In genomic region chr11:27174026-27174425, GRCh38 we compare ENCODE assay signal across 21 cellular contexts.
A peak's percentile ranks its signal among the peaks of the same experiment; 100 is the strongest.
DNase-seq lines count a peak whose midpoint lies in the region; ATAC-seq and TF ChIP-seq lines count a peak whose summit lies in the region.
"Had no signal": no experiment of that assay in that cellular context is flagged by ENCODE, and none has a peak within 500 bp of the region (broad histone marks: within the 10 kb centered on the region; RNA-seq: fewer than 3 reads in every experiment).

No MANE protein-coding gene starts in this region.

- H3K27me3 Mint-ChIP-seq in glutamatergic neuron (ENCODE audit: unreplicated experiment): no peaks in the 10 kb centered on the region

- intact Hi-C loops in left colon (cut with DNase I, micrococcal nuclease) (no loop called here), vagina (cut with DNase I) (no loop called here), posterior vena cava (cut with DNase I) (no loop called here)

- H3K27me3 ChIP-seq in RWPE2 (ENCODE audit: insufficient read depth, poor library complexity, severe bottlenecking): no peaks in the 10 kb centered on the region
- H3K27me3 ChIP-seq in vagina: no peaks in the 10 kb centered on the region
- H3K27me3 ChIP-seq: SJSA1 had no signal

- no peaks in the 10 kb centered on the region for H3K4me1 Mint-ChIP-seq in glutamatergic neuron (ENCODE audit: low read depth, unreplicated experiment)
- H3K4me1 Mint-ChIP-seq: activated naive CD4-positive, alpha-beta T cell treated with anti-CD3 and anti-CD28 coated beads, Interleukin-2, amount 50 U/mL, for 24 hours; CD8-positive, alpha-beta memory T cell; H9; T-helper 17 cell had no signal

- ATAC-seq in RWPE2 (ENCODE audit: low read depth) (peak; percentile 99), left colon (peak; percentile 74)
- ATAC-seq: activated T-cell treated with anti-CD3 and anti-CD28 coated beads, Interleukin-2, amount 50 U/mL, for 4 hours; right cardiac atrium; T-helper 17 cell had no signal

- peak overlapping the region; percentile 78 for H3K27ac ChIP-seq in RWPE2 (ENCODE audit: poor library complexity, severe bottlenecking)
- H3K27ac ChIP-seq in vagina: no peak overlapping the region
- H3K27ac ChIP-seq: SJSA1 had no signal

- no peak overlapping the region for H3K4me3 Mint-ChIP-seq in glutamatergic neuron (ENCODE audit: unreplicated experiment)
- H3K4me3 Mint-ChIP-seq: activated CD4-positive, alpha-beta memory T cell treated with anti-CD3 and anti-CD28 coated beads for 36 hours; activated naive CD4-positive, alpha-beta T cell treated with anti-CD3 and anti-CD28 coated beads, Interleukin-2, amount 50 U/mL, for 24 hours; activated T-cell treated with anti-CD3 and anti-CD28 coated beads, Interleukin-2, amount 50 U/mL, for 4 hours; CD8-positive, alpha-beta memory T cell; H9; T-helper 17 cell had no signal

- H3K36me3 ChIP-seq in RWPE2 (ENCODE audit: low read depth) (no peaks in the 10 kb centered on the region), vagina (no peaks in the 10 kb centered on the region)
- H3K36me3 ChIP-seq: SJSA1 had no signal

- peak; percentile 24 for DNase-seq in NCI-H748 treated with DMSO at 0.1 percent for 48 hours (lab: John Stamatoyannopoulos, UW)
- DNase-seq in NCI-H748 (lab: John Stamatoyannopoulos, UW; ENCODE audit: unreplicated experiment): no peak
- peak; percentile 63 for DNase-seq in RWPE2 (ENCODE audit: low spot score)
- no peak for DNase-seq in left colon
- no peak for DNase-seq in vagina (ENCODE audit: extremely low spot score in 2 of 2)
- no peak for DNase-seq in posterior vena cava (ENCODE audit: low spot score)
- DNase-seq in glutamatergic neuron: no peak
- DNase-seq: activated CD4-positive, alpha-beta memory T cell treated with anti-CD3 and anti-CD28 coated beads for 36 hours; activated T-cell treated with anti-CD3 and anti-CD28 coated beads, Interleukin-2, amount 50 U/mL, for 4 hours; CD8-positive, alpha-beta memory T cell; foreskin fibroblast; H9; IMR-90; NCI-H226; nucleus accumbens; right cardiac atrium; stimulated activated naive CD4-positive, alpha-beta T cell treated with Interleukin-2 at 50 U/mL for 16 hours; T-helper 17 cell; trophoblast cell had no signal

- TF ChIP-seq POLR2A in vagina (IDR thresholded peaks at IDR 0.05): no peak

- peaks cover 19% of the 10 kb centered on the region for H3K4me1 ChIP-seq in RWPE2 (ENCODE audit: insufficient read depth, poor library complexity, severe bottlenecking)
- H3K4me1 ChIP-seq in vagina: no peaks in the 10 kb centered on the region
- H3K4me1 ChIP-seq: SJSA1 had no signal

- no peaks in the 10 kb centered on the region for H3K9me3 Mint-ChIP-seq in glutamatergic neuron (ENCODE audit: unreplicated experiment)
- H3K9me3 Mint-ChIP-seq: activated CD4-positive, alpha-beta memory T cell treated with anti-CD3 and anti-CD28 coated beads for 36 hours; activated naive CD4-positive, alpha-beta T cell treated with anti-CD3 and anti-CD28 coated beads, Interleukin-2, amount 50 U/mL, for 24 hours; activated T-cell treated with anti-CD3 and anti-CD28 coated beads, Interleukin-2, amount 50 U/mL, for 4 hours; H9 had no signal

- H3K9me3 ChIP-seq in RWPE2 (ENCODE audit: severe bottlenecking) (no peaks in the 10 kb centered on the region), vagina (no peaks in the 10 kb centered on the region)
- H3K9me3 ChIP-seq: SJSA1 had no signal

- TF ChIP-seq CTCF in RWPE2 (IDR thresholded peaks at IDR 0.05; ENCODE audit: poor library complexity, severe bottlenecking) (no peak), vagina (IDR thresholded peaks at IDR 0.05) (no peak), glutamatergic neuron (IDR thresholded peaks at IDR 0.05; ENCODE audit: partially characterized antibody, unreplicated experiment) (no peak)

- H3K4me3 ChIP-seq in RWPE2 (ENCODE audit: severe bottlenecking): no peak overlapping the region
- H3K4me3 ChIP-seq in vagina: no peak overlapping the region
- H3K4me3 ChIP-seq: SJSA1 had no signal

- H3K36me3 Mint-ChIP-seq in glutamatergic neuron (ENCODE audit: unreplicated experiment): no peaks in the 10 kb centered on the region
- H3K36me3 Mint-ChIP-seq: activated CD4-positive, alpha-beta memory T cell treated with anti-CD3 and anti-CD28 coated beads for 36 hours; activated naive CD4-positive, alpha-beta T cell treated with anti-CD3 and anti-CD28 coated beads, Interleukin-2, amount 50 U/mL, for 24 hours; CD8-positive, alpha-beta memory T cell had no signal

- no peak overlapping the region for H3K27ac Mint-ChIP-seq in glutamatergic neuron (ENCODE audit: unreplicated experiment)
- H3K27ac Mint-ChIP-seq: activated CD4-positive, alpha-beta memory T cell treated with anti-CD3 and anti-CD28 coated beads for 36 hours; activated naive CD4-positive, alpha-beta T cell treated with anti-CD3 and anti-CD28 coated beads, Interleukin-2, amount 50 U/mL, for 24 hours; CD8-positive, alpha-beta memory T cell; T-helper 17 cell had no signal

Comparison
In these comparisons a context has a peak if more than half of its experiments do, and no peak if none do; other contexts are left out.
1. DNase-seq: peak in NCI-H748 treated with DMSO at 0.1 percent for 48 hours (single experiment) and RWPE2 (single experiment); none in NCI-H748 (single experiment), left colon (0 of 2), vagina (0 of 2), posterior vena cava (single experiment) and glutamatergic neuron (single experiment).